In the genomic region with DNA sequence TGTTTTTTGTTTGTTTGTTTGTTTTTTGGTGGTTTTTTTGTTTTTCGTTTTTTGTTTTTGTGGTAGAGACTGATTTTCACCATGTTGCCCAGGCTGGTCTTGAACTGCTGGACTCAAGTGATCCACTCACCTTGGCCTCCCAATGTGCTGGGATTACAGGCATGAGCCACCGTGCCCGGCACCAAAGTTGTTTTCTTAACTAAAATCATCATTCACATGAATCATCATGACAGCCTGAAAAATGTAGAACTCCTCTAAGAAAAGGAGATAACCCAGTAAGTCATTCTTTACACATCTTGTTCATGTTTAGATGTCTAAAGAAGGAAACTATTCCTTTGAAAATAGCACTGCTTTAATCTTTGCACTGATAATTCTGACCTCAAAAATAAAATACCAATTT, we compare ENCODE assay signal across 28 cellular contexts. TPM values are rescaled to one million over a fixed set of nuclear protein-coding genes. Genes with fewer than 3 reads are reported as not detected.
A peak's percentile ranks its signal among the peaks of the same experiment; 100 is the strongest.
DNase-seq lines count a peak whose midpoint lies in the region; ATAC-seq, FAIRE-seq and TF ChIP-seq lines count a peak whose summit lies in the region.
"Had no signal": no experiment of that assay in that cellular context is flagged by ENCODE, and none has a peak within 500 bp of the region (broad histone marks: within the 10 kb centered on the region; RNA-seq: fewer than 3 reads in every experiment).

No MANE protein-coding gene starts in this region.

- H3K9ac ChIP-seq in adipocyte (ENCODE audit: low read length) = no peak overlapping the region
- H3K9ac ChIP-seq: BLaER1 treated with 17β-estradiol and CSF1 and Interleukin-3, amounts not matched to agents 10 nM and 100 nM had no signal

- 0 out of 2 replicates have a peak overlapping the region, but pooled peaks have one; percentile 7 for H3K27ac Mint-ChIP-seq in HFFc6
- H3K27ac Mint-ChIP-seq: activated naive CD4-positive, alpha-beta T cell treated with anti-CD3 and anti-CD28 coated beads, Interleukin-2, amount 10 ng/mL, durations not matched to agents 7 days and 5 days; activated T-helper 17 cell treated with anti-CD3 and anti-CD28 coated beads, Interleukin-2, amount 50 U/mL, for 72 hours had no signal

- no peak overlapping the region for H3K4me3 Mint-ChIP-seq in HFFc6
- H3K4me3 Mint-ChIP-seq: activated naive CD4-positive, alpha-beta T cell treated with anti-CD3 and anti-CD28 coated beads, Interleukin-2, amount 10 ng/mL, durations not matched to agents 7 days and 5 days; activated T-helper 17 cell treated with anti-CD3 and anti-CD28 coated beads, Interleukin-2, amount 50 U/mL, for 72 hours had no signal

- H3K36me3 Mint-ChIP-seq in HFFc6 (ENCODE audit: low read depth) = peaks cover 12% of the 10 kb centered on the region
- H3K36me3 Mint-ChIP-seq: activated naive CD4-positive, alpha-beta T cell treated with anti-CD3 and anti-CD28 coated beads, Interleukin-2, amount 10 ng/mL, durations not matched to agents 7 days and 5 days had no signal

- no peak overlapping the region for H3K4me3 ChIP-seq in adipocyte (ENCODE audit: low read length)
- H3K4me3 ChIP-seq: BLaER1 treated with 17β-estradiol and CSF1 and Interleukin-3, amounts not matched to agents 10 nM and 100 nM; cardiac muscle cell; coronary artery; tibial nerve had no signal

- TF ChIP-seq CTCF in HFFc6 (IDR thresholded peaks at IDR 0.05) = no peak

- no peak for ATAC-seq in GM21786 (IDR thresholded peaks at IDR 0.05; ENCODE audit: unreplicated experiment)
- ATAC-seq: activated T-helper 17 cell treated with anti-CD3 and anti-CD28 coated beads, Interleukin-2, amount 50 U/mL, for 72 hours; foreskin keratinocyte had no signal

- peaks cover 1% of the 10 kb centered on the region for H3K9me3 Mint-ChIP-seq in HFFc6
- H3K9me3 Mint-ChIP-seq: activated T-helper 17 cell treated with anti-CD3 and anti-CD28 coated beads, Interleukin-2, amount 50 U/mL, for 72 hours had no signal

- H3K4me1 Mint-ChIP-seq in HFFc6 (ENCODE audit: low read depth) = peaks cover 7% of the 10 kb centered on the region
- H3K4me1 Mint-ChIP-seq: activated naive CD4-positive, alpha-beta T cell treated with anti-CD3 and anti-CD28 coated beads, Interleukin-2, amount 10 ng/mL, durations not matched to agents 7 days and 5 days; activated T-helper 17 cell treated with anti-CD3 and anti-CD28 coated beads, Interleukin-2, amount 50 U/mL, for 72 hours had no signal

- no peak for FAIRE-seq in GM12892 (lab: Jason Lieb, UNC)
- FAIRE-seq: keratinocyte had no signal

- peaks cover 5% of the 10 kb centered on the region for H3K36me3 ChIP-seq in adipocyte (ENCODE audit: control insufficient read depth, insufficient read depth, low read length, severe bottlenecking)
- H3K36me3 ChIP-seq: cardiac muscle cell had no signal

- H3K27me3 Mint-ChIP-seq in HFFc6 (ENCODE audit: insufficient read depth) = no peaks in the 10 kb centered on the region
- H3K27me3 Mint-ChIP-seq: activated naive CD4-positive, alpha-beta T cell treated with anti-CD3 and anti-CD28 coated beads, Interleukin-2, amount 10 ng/mL, durations not matched to agents 7 days and 5 days; activated T-helper 17 cell treated with anti-CD3 and anti-CD28 coated beads, Interleukin-2, amount 50 U/mL, for 72 hours had no signal

- H3K4me1 ChIP-seq in adipocyte (ENCODE audit: control insufficient read depth, insufficient read depth, low read length) = no peaks in the 10 kb centered on the region
- H3K4me1 ChIP-seq: foreskin keratinocyte, tibial nerve had no signal

- H3K9me3 ChIP-seq in adipocyte (ENCODE audit: control insufficient read depth, low read length) = no peaks in the 10 kb centered on the region
- H3K9me3 ChIP-seq: tibial nerve had no signal

- H3K27me3 ChIP-seq in adipocyte (replicated peaks; ENCODE audit: control insufficient read depth, insufficient read depth, low read length) = no peaks in the 10 kb centered on the region
- H3K27me3 ChIP-seq: BLaER1 treated with 17β-estradiol and CSF1 and Interleukin-3, amounts not matched to agents 10 nM and 100 nM; cardiac muscle cell; foreskin keratinocyte; tibial nerve had no signal

- no peak for TF ChIP-seq POLR2A in GM12892 (IDR thresholded peaks at IDR 0.05; ENCODE audit: low read depth, low read length)

- peak; percentile 48 for DNase-seq in HFFc6
- DNase-seq in adipocyte (ENCODE audit: low read depth) = peak; percentile 2
- DNase-seq in fibroblast of peridontal ligament (ENCODE audit: extremely low read depth) = peak; percentile 32
- DNase-seq in GM12892 (ENCODE audit: insufficient read length) = no peak
- no peak for DNase-seq in HT-29 (ENCODE audit: low spot score)
- DNase-seq in pons (ENCODE audit: low spot score) = no peak
- DNase-seq: activated CD4-positive, alpha-beta T cell treated with anti-CD3 and anti-CD28 coated beads for 4 hours; activated naive CD4-positive, alpha-beta T cell treated with anti-CD3 and anti-CD28 coated beads, Interleukin-2, amount 10 ng/mL, durations not matched to agents 7 days and 5 days; amygdala; DMS153; effector CD8-positive, alpha-beta T cell; GDM1; head of caudate nucleus; NCI-H1105; NCI-H2081; NCI-H2227 treated with DMSO at 0.1 percent for 48 hours; NCI-H69; SHP77 treated with DMSO at 0.1 percent for 48 hours; stimulated activated CD4-positive, alpha-beta T cell treated with anti-CD3 and anti-CD28 coated beads, Interleukin-4, amount 100 ng/mL, for 24 hours; SW 1271 had no signal

RNA-seq across cellular contexts. Expression of a gene that starts 37.5 kb away (rescaled TPM):
- total RNA-seq in HFFc6 (2021; fragmentation: NEBNext Ultra II Directional; extraction: Animal tissue kit (Norgen Biotek cat#: 25700)) = 1 to 10 TPM; 2.8 to 4.0 (median 3.7) TPM
- polyA plus RNA-seq in GM12892 (2012; ENCODE audit: missing spikeins) = 0.68 TPM
- total RNA-seq in HT-29 (2014; rRNA removed; shearing (Covaris generic)) = 0.52 and 2.0 TPM in 2 replicates

Comparison
In these comparisons a context has a peak if more than half of its experiments do, and no peak if none do; other contexts are left out.
1. DNase-seq: peak in HFFc6 (single experiment), adipocyte (single experiment) and fibroblast of peridontal ligament (single experiment); none in GM12892 (single experiment), HT-29 (single experiment) and pons (single experiment).